In the genomic region with DNA sequence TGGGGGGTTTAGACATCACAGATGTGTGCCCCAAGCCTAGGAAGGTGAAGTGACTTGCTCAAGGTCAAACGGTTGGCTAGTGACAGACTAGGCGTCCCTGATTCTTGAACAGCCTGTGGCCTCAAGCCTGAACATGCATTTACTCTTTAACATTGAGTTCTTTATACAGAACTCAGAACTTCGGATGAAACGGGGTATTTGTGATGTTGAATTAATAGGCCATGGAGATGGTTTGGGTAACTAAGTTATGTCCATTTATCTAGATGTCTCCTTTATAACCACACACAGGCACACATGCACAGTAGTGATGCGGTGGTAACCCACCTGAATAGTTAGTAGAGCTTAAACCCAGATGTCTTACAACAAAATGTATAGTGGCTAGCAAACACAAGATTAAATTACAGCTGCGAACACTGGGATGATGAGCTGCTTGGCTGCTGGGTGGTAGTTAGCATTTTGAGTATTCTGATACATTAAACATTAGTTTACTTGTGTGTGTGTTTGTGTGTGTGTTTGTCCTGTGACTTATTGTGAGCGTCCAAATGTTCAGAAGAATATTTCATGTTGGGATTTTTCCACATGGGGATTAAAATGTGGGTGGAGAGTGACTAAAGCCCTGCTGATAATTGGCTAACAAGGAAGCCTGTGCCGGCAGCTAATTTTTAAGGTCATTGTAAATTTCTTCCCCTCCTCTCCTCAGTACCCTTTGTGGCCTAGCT, we compare ENCODE assay signal across 8 cellular contexts. TPM values are rescaled to one million over a fixed set of nuclear protein-coding genes. Genes with fewer than 3 reads are reported as not detected.
DNase-seq lines count a peak whose midpoint lies in the region; ATAC-seq, FAIRE-seq and TF ChIP-seq lines count a peak whose summit lies in the region.

No MANE protein-coding gene starts in this region.

- TF ChIP-seq CTCF in fibroblast of mammary gland (conservative IDR thresholded peaks at IDR 0.05; ENCODE audit: control insufficient read depth, insufficient read depth, low read depth, low read length): no peak

- FAIRE-seq in frontal cortex (lab: Jason Lieb, UNC): no peak

- TF ChIP-seq POLR2A in GM18505 (IDR thresholded peaks at IDR 0.05; ENCODE audit: borderline replicate concordance, extremely low read depth, insufficient read depth, insufficient read length): peak; percentile 25

- H3K4me3 ChIP-seq in SK-N-MC (peak overlapping the region; percentile 83), fibroblast of mammary gland (ENCODE audit: control insufficient read depth, low read depth, low read length) (peak overlapping the region; percentile 85)

- ATAC-seq in GM18505 (IDR thresholded peaks at IDR 0.05; ENCODE audit: unreplicated experiment) (no peak), HG03520 (IDR thresholded peaks at IDR 0.05; ENCODE audit: unreplicated experiment) (no peak)

- peak overlapping the region; percentile 92 for H3K9ac ChIP-seq in SK-N-MC (ENCODE audit: insufficient read length)

- no peak for DNase-seq in SK-N-MC (ENCODE audit: low read depth, low spot score)
- DNase-seq in fibroblast of mammary gland (ENCODE audit: low read depth): peak; percentile 53
- DNase-seq in renal cortical epithelial cell (ENCODE audit: low read depth): peak; percentile 43
- DNase-seq in HK-2 (ENCODE audit: unreplicated experiment): no peak
- DNase-seq in AG20443 (ENCODE audit: low spot score): no peak
- DNase-seq in frontal cortex (ENCODE audit: low spot score in 2 of 2): no peak

- peaks cover 64% of the 10 kb centered on the region for H3K36me3 ChIP-seq in SK-N-MC (ENCODE audit: insufficient read depth, low read length)

- H3K9me3 ChIP-seq in SK-N-MC (ENCODE audit: low read depth, low read length): no peaks in the 10 kb centered on the region

- peak overlapping the region; percentile 84; the same call in 1 of the 2 replicates for H3K27ac ChIP-seq in SK-N-MC

RNA-seq across cellular contexts. Expression of gene ATP1A1, which starts 2.3 kb away (rescaled TPM):
- total RNA-seq in renal cortical epithelial cell (188 and 1,192 TPM in 2 replicates), frontal cortex (79.9 TPM)

Comparison
In these comparisons a context has a peak if more than half of its experiments do, and no peak if none do; other contexts are left out.
1. DNase-seq: peak in fibroblast of mammary gland (single experiment) and renal cortical epithelial cell (single experiment); none in SK-N-MC (single experiment), HK-2 (single experiment), AG20443 (single experiment) and frontal cortex (0 of 2).